8 cellular contexts compared by ENCODE assay signal in the genomic region with DNA sequence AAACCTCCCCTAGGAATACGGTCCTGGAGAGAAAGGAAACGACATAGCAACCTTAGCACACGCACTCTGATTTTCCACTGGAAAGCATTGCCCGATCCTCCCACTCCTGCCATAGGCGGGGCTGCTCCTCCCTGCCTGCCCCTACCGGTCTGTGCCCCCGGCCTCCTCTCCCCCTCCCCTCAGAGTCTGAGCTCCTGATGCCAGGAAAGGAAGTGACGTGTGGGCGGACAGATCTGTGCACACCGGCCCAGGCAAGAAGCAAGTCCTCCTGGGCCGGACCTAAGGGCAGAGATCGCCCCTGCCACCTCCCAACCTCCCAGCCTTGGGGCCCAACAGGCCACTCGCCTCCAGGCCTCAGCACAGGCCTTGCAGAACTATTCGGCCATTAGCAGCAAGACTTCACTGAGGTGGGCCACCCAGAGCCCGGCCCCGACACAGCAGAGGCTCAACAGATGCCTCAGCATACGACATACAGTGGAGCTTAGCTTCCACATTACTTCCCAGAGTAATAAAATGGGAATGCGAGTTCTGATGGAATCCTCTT. TPM values are rescaled to one million over a fixed set of nuclear protein-coding genes. Genes with fewer than 3 reads are reported as not detected.
DNase-seq lines count a peak whose midpoint lies in the region; ATAC-seq, FAIRE-seq and TF ChIP-seq lines count a peak whose summit lies in the region.

No MANE protein-coding gene starts in this region.

- intact Hi-C loops in kidney (cut with DNase I): no loop called here

- no peak for FAIRE-seq in kidney (lab: Jason Lieb, UNC)

- H3K9me3 Mint-ChIP-seq in activated naive CD8-positive, alpha-beta T cell treated with anti-CD3 and anti-CD28 coated beads, Interleukin-2, amount 10 ng/mL, durations not matched to agents 7 days and 5 days: no peaks in the 10 kb centered on the region
- no peaks in the 10 kb centered on the region for H3K9me3 Mint-ChIP-seq in stimulated activated memory B cell treated with anti-CD40 and anti-IgM and Interleukin-4, amounts not matched to agents 10 μg/mL and 1 μg/mL and 100 μg/mL, for 72 hours

- in situ Hi-C loops in GM13976 (cut with MboI; ENCODE audit: low sequenced_read_pairs, unreplicated experiment): no loop called here

- POLR2A ChIA-PET in activated naive CD8-positive, alpha-beta T cell treated with anti-CD3 and anti-CD28 coated beads, Interleukin-2, amount 10 ng/mL, durations not matched to agents 7 days and 5 days (lab: Charles Lee): interaction anchor here (1.9 to 3.4 kb wide), 2 partner anchors 8 to 15 kb away, joined by 5 to 12 read pairs; partner anchors contain the start of gene NINJ1

- peak; percentile 47 for DNase-seq in NCI-H2227 (lab: John Stamatoyannopoulos, UW; ENCODE audit: unreplicated experiment)
- DNase-seq in activated naive CD8-positive, alpha-beta T cell treated with anti-CD3 and anti-CD28 coated beads, Interleukin-2, amount 10 ng/mL, durations not matched to agents 7 days and 5 days: peak; percentile 39
- peak; percentile 90 for DNase-seq in kidney
- DNase-seq in GM13976 (ENCODE audit: low spot score): no peak
- DNase-seq in WERI-Rb-1: no peak
- no peak for DNase-seq in GM20000 (ENCODE audit: low spot score)
- DNase-seq in hepatic stellate cell (ENCODE audit: low spot score): no peak

- peaks cover 4% of the 10 kb centered on the region for H3K36me3 Mint-ChIP-seq in activated naive CD8-positive, alpha-beta T cell treated with anti-CD3 and anti-CD28 coated beads, Interleukin-2, amount 10 ng/mL, durations not matched to agents 7 days and 5 days
- peaks cover 34% of the 10 kb centered on the region for H3K36me3 Mint-ChIP-seq in stimulated activated memory B cell treated with anti-CD40 and anti-IgM and Interleukin-4, amounts not matched to agents 10 μg/mL and 1 μg/mL and 100 μg/mL, for 72 hours

- peaks cover 29% of the 10 kb centered on the region for H3K4me1 Mint-ChIP-seq in activated naive CD8-positive, alpha-beta T cell treated with anti-CD3 and anti-CD28 coated beads, Interleukin-2, amount 10 ng/mL, durations not matched to agents 7 days and 5 days
- H3K4me1 Mint-ChIP-seq in stimulated activated memory B cell treated with anti-CD40 and anti-IgM and Interleukin-4, amounts not matched to agents 10 μg/mL and 1 μg/mL and 100 μg/mL, for 72 hours: peaks cover 46% of the 10 kb centered on the region

- peaks cover 57 to 58% of the 10 kb centered on the region in 2 donors for H3K4me1 ChIP-seq in kidney (ENCODE audit: control insufficient read depth in 1 of 2, insufficient read depth in 1 of 2, low read depth in 1 of 2, low read length in 2 of 2)

- ATAC-seq in activated naive CD8-positive, alpha-beta T cell treated with anti-CD3 and anti-CD28 coated beads, Interleukin-2, amount 10 ng/mL, durations not matched to agents 7 days and 5 days (ENCODE audit: low read depth): peak; percentile 23
- ATAC-seq in stimulated activated memory B cell treated with anti-CD40 and anti-IgM and Interleukin-4, amounts not matched to agents 10 μg/mL and 1 μg/mL and 100 μg/mL, for 72 hours: no peak

- TF ChIP-seq CTCF in kidney (IDR thresholded peaks at IDR 0.05; ENCODE audit: borderline replicate concordance, extremely low read depth, insufficient read depth): no peak
- TF ChIP-seq CTCF in GM13976 (IDR thresholded peaks at IDR 0.05; ENCODE audit: borderline replicate concordance, control extremely low read depth, extremely low read depth, insufficient read depth, missing control alignments): no peak
- no peak for TF ChIP-seq CTCF in WERI-Rb-1 (IDR thresholded peaks at IDR 0.05; ENCODE audit: low read depth, low read length)
- no peak for TF ChIP-seq CTCF in GM20000 (IDR thresholded peaks at IDR 0.05; ENCODE audit: extremely low read depth, missing control alignments)

- H3K27me3 ChIP-seq in WERI-Rb-1 (ENCODE audit: insufficient read depth, low read depth, severe bottlenecking): no peaks in the 10 kb centered on the region

- peaks cover 16 to 26% of the 10 kb centered on the region in 2 donors for H3K36me3 ChIP-seq in kidney (ENCODE audit: control insufficient read depth in 1 of 2, insufficient read depth in 2 of 2, low read length in 2 of 2)
- peaks cover 3% of the 10 kb centered on the region; the same call in 1 of the 2 replicates for H3K36me3 ChIP-seq in WERI-Rb-1

- H3K4me3 ChIP-seq in kidney (ENCODE audit: low read length in 2 of 2) (peak overlapping the region in 1 of 2 donors; percentile 28), WERI-Rb-1 (ENCODE audit: low read depth, low read length) (no peak overlapping the region)

- peak overlapping the region; percentile 97 for H3K27ac Mint-ChIP-seq in activated naive CD8-positive, alpha-beta T cell treated with anti-CD3 and anti-CD28 coated beads, Interleukin-2, amount 10 ng/mL, durations not matched to agents 7 days and 5 days
- H3K27ac Mint-ChIP-seq in stimulated activated memory B cell treated with anti-CD40 and anti-IgM and Interleukin-4, amounts not matched to agents 10 μg/mL and 1 μg/mL and 100 μg/mL, for 72 hours: peak overlapping the region; percentile 65

- H3K4me3 Mint-ChIP-seq in activated naive CD8-positive, alpha-beta T cell treated with anti-CD3 and anti-CD28 coated beads, Interleukin-2, amount 10 ng/mL, durations not matched to agents 7 days and 5 days: peak overlapping the region; percentile 48
- H3K4me3 Mint-ChIP-seq in stimulated activated memory B cell treated with anti-CD40 and anti-IgM and Interleukin-4, amounts not matched to agents 10 μg/mL and 1 μg/mL and 100 μg/mL, for 72 hours: no peak overlapping the region

- no peaks in the 10 kb centered on the region for H3K9me3 ChIP-seq in kidney (ENCODE audit: control insufficient read depth in 1 of 2, low read length in 2 of 2)
- no peaks in the 10 kb centered on the region for H3K9me3 ChIP-seq in WERI-Rb-1 (ENCODE audit: severe bottlenecking)

- H3K27ac ChIP-seq in kidney (ENCODE audit: low read depth in 2 of 2, low read length in 2 of 2) (peak overlapping the region; percentile 77 to 81), WERI-Rb-1 (no peak overlapping the region)

- no peaks in the 10 kb centered on the region for H3K27me3 Mint-ChIP-seq in activated naive CD8-positive, alpha-beta T cell treated with anti-CD3 and anti-CD28 coated beads, Interleukin-2, amount 10 ng/mL, durations not matched to agents 7 days and 5 days
- no peaks in the 10 kb centered on the region for H3K27me3 Mint-ChIP-seq in stimulated activated memory B cell treated with anti-CD40 and anti-IgM and Interleukin-4, amounts not matched to agents 10 μg/mL and 1 μg/mL and 100 μg/mL, for 72 hours

- H3K9ac ChIP-seq in kidney (ENCODE audit: low read length in 2 of 2): peak overlapping the region in 1 of 2 donors; percentile 44

RNA-seq across cellular contexts. Expression of gene NINJ1, which starts 7.2 kb away (rescaled TPM):
- 10 to 100 TPM; 29.5 to 30.4 TPM for total RNA-seq in activated naive CD8-positive, alpha-beta T cell treated with anti-CD3 and anti-CD28 coated beads, Interleukin-2, amount 10 ng/mL, durations not matched to agents 7 days and 5 days
- total RNA-seq in kidney: 56.3 TPM
- polyA plus RNA-seq in kidney (ENCODE audit: insufficient read depth, low read depth, low replicate concordance): 149 TPM

RNA-seq across cellular contexts. Expression of gene CARD19, which starts 30.9 kb away (rescaled TPM):
- total RNA-seq in activated naive CD8-positive, alpha-beta T cell treated with anti-CD3 and anti-CD28 coated beads, Interleukin-2, amount 10 ng/mL, durations not matched to agents 7 days and 5 days: 10 to 100 TPM; 68.1 to 68.2 TPM
- 44.5 TPM for total RNA-seq in kidney
- 49.3 TPM for polyA plus RNA-seq in kidney (ENCODE audit: insufficient read depth, low read depth, low replicate concordance)

RNA-seq across cellular contexts. Expression of gene WNK2, which starts 57.0 kb away (rescaled TPM):
- total RNA-seq in activated naive CD8-positive, alpha-beta T cell treated with anti-CD3 and anti-CD28 coated beads, Interleukin-2, amount 10 ng/mL, durations not matched to agents 7 days and 5 days: under 1 TPM in 1 of 2 experiments, not detected in 1; 0.25 TPM
- total RNA-seq in kidney: 4.8 TPM
- polyA plus RNA-seq in kidney (ENCODE audit: insufficient read depth, low read depth, low replicate concordance): 1.5 TPM

Comparison
In these comparisons a context has a peak if more than half of its experiments do, and no peak if none do; other contexts are left out.
1. DNase-seq: peak in NCI-H2227 (single experiment), activated naive CD8-positive, alpha-beta T cell treated with anti-CD3 and anti-CD28 coated beads, Interleukin-2, amount 10 ng/mL, durations not matched to agents 7 days and 5 days (single experiment) and kidney (single experiment); none in GM13976 (single experiment), WERI-Rb-1 (single experiment), GM20000 (single experiment) and hepatic stellate cell (single experiment).